In the genomic region with DNA sequence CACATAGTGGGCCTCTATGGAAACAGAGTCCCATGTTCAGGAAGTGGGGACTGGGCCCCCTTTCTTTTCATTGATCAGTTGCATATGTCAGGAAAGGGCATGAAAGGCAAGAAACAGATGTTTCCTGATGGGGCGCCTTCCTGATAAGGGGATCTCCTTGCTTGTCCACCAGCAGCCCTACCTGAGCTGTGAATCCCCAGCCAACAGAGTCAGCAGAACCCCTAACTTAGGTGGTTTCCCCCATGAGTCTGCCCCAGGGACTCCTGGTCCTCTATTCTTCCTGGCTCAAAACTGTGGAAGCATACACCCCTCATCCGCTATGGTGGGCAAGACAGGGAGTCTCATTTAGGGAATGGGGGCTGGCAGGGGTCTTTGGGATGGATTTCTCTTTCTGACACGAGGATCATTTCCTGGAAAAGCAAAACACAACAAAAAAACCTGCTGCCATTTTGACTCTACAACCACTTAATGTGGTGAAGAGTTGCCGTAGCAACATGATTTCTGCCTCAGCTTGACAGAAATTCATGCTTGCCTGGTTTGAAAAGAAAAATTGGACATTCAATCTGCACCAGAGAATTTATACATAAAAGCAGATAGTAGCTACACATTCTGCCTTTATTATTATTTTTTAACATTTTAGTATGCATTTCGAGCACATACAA, we compare ENCODE assay signal across 35 cellular contexts.
A peak's percentile ranks its signal among the peaks of the same experiment; 100 is the strongest.
DNase-seq lines count a peak whose midpoint lies in the region; ATAC-seq, FAIRE-seq and TF ChIP-seq lines count a peak whose summit lies in the region.
"Had no signal": no experiment of that assay in that cellular context is flagged by ENCODE, and none has a peak within 500 bp of the region (broad histone marks: within the 10 kb centered on the region; RNA-seq: fewer than 3 reads in every experiment).

No MANE protein-coding gene starts in this region.

- H3K4me1 ChIP-seq in BLaER1 treated with 17β-estradiol and CSF1 and Interleukin-3, amounts not matched to agents 10 nM and 100 nM = peaks cover 9 to 36% (median 30%) of the 10 kb centered on the region in 10 experiments; a peak in 18 of 20 replicates
- H3K4me1 ChIP-seq in HepG2 (ENCODE audit: insufficient read depth, low read length) = no peaks in the 10 kb centered on the region
- H3K4me1 ChIP-seq: colonic mucosa, gastroesophageal sphincter, lower lobe of right lung, parathyroid adenoma, upper lobe of left lung had no signal

- H2AFZ ChIP-seq in HepG2 (ENCODE audit: low read length) = no peak overlapping the region
- H2AFZ ChIP-seq: parathyroid adenoma had no signal

- POLR2A ChIA-PET in HepG2 (lab: Yijun Ruan, JAX) = no interaction called here
- POLR2A ChIA-PET in WTC11 (lab: Charles Lee) = interaction anchor here (0.5 kb wide), 1 partner anchor 457 kb away, joined by 3 read pairs; no protein-coding TSS in a partner anchor

- BruUV-seq in HepG2 (replicated peaks; lab: Mats Ljungman, UMichigan) = no TSS peak

- ATAC-seq in HG02852 (IDR thresholded peaks at IDR 0.05; ENCODE audit: unreplicated experiment) (peak; percentile 59), HepG2 (no peak), GM18867 (IDR thresholded peaks at IDR 0.05; ENCODE audit: unreplicated experiment) (no peak), WTC11 (no peak)
- ATAC-seq: gastroesophageal sphincter; lower lobe of right lung; natural killer cell treated with Interleukin-12 subunit alpha and Interleukin-12 subunit beta and Interleukin-15 and Interleukin-18, amount 100 ng/mL, for 72 hours; PC-3 had no signal

- H4K20me1 ChIP-seq in BLaER1 treated with 17β-estradiol and CSF1 and Interleukin-3, amounts not matched to agents 10 nM and 100 nM = no peaks in the 10 kb centered on the region
- H4K20me1 ChIP-seq in HepG2 (ENCODE audit: insufficient read depth, low read length) = no peaks in the 10 kb centered on the region

- no peak overlapping the region for H3K27ac ChIP-seq in BLaER1 treated with 17β-estradiol and CSF1 and Interleukin-3, amounts not matched to agents 10 nM and 100 nM
- H3K27ac ChIP-seq in HepG2 (ENCODE audit: extremely low read length, insufficient read depth, low read length) = no peak overlapping the region
- H3K27ac ChIP-seq: colonic mucosa, gastroesophageal sphincter, lower lobe of right lung, parathyroid adenoma, SK-N-MC, skin epidermis, upper lobe of left lung had no signal

- H3K4me3 Mint-ChIP-seq in endothelial cell (ENCODE audit: unreplicated experiment) = no peak overlapping the region
- no peak overlapping the region for H3K4me3 Mint-ChIP-seq in WTC11
- H3K4me3 Mint-ChIP-seq: activated naive CD8-positive, alpha-beta T cell treated with anti-CD3 and anti-CD28 coated beads for 36 hours; B cell; natural killer cell treated with Interleukin-12 subunit alpha and Interleukin-12 subunit beta and Interleukin-15 and Interleukin-18, amount 100 ng/mL, for 72 hours; stimulated activated naive B cell treated with anti-CD40 and anti-IgM and Interleukin-4, amounts not matched to agents 10 μg/mL and 1 μg/mL and 100 μg/mL, for 72 hours had no signal

- H3K36me3 ChIP-seq in BLaER1 treated with 17β-estradiol and CSF1 and Interleukin-3, amounts not matched to agents 10 nM and 100 nM = no peaks in the 10 kb centered on the region
- H3K36me3 ChIP-seq in HepG2 (replicated peaks in 1 of 2; ENCODE audit: control insufficient read depth in 1 of 2, insufficient read depth in 2 of 2, low read length in 2 of 2) = no peaks in the 10 kb centered on the region
- H3K36me3 ChIP-seq: colonic mucosa, gastroesophageal sphincter, lower lobe of right lung, upper lobe of left lung had no signal

- H3K27me3 Mint-ChIP-seq in endothelial cell (ENCODE audit: unreplicated experiment) (no peaks in the 10 kb centered on the region), WTC11 (ENCODE audit: low read depth) (peaks cover 8% of the 10 kb centered on the region; the same call in 1 of the 2 replicates)
- H3K27me3 Mint-ChIP-seq: activated naive CD8-positive, alpha-beta T cell treated with anti-CD3 and anti-CD28 coated beads for 36 hours; IgD-negative memory B cell had no signal

- TF ChIP-seq EP300 in HepG2 (IDR thresholded peaks at IDR 0.05; ENCODE audit: low read depth in 2 of 2, low read length in 2 of 2) (no peak), HepG2 (CRISPR knock-in tag; IDR thresholded peaks at IDR 0.05; ENCODE audit: borderline replicate concordance) (no peak)

- intact Hi-C loops in HepG2 (cut with micrococcal nuclease; ENCODE audit: unreplicated experiment) = no loop called here

- H3K27me3 ChIP-seq in BLaER1 treated with 17β-estradiol and CSF1 and Interleukin-3, amounts not matched to agents 10 nM and 100 nM = no peaks in the 10 kb centered on the region
- 0 out of 5 replicates have a peak, but pooled peaks cover 0 to 6% of the 10 kb centered on the region in 2 experiments for H3K27me3 ChIP-seq in HepG2 (ENCODE audit: control insufficient read depth in 1 of 2, insufficient read depth in 2 of 2, low read length in 2 of 2)
- H3K27me3 ChIP-seq: colonic mucosa, gastroesophageal sphincter, upper lobe of left lung had no signal

- H3K9me3 Mint-ChIP-seq in endothelial cell (ENCODE audit: unreplicated experiment) (no peaks in the 10 kb centered on the region), WTC11 (no peaks in the 10 kb centered on the region)
- H3K9me3 Mint-ChIP-seq: activated naive CD8-positive, alpha-beta T cell treated with anti-CD3 and anti-CD28 coated beads for 36 hours; IgD-negative memory B cell; natural killer cell treated with Interleukin-12 subunit alpha and Interleukin-12 subunit beta and Interleukin-15 and Interleukin-18, amount 100 ng/mL, for 72 hours; stimulated activated naive B cell treated with anti-CD40 and anti-IgM and Interleukin-4, amounts not matched to agents 10 μg/mL and 1 μg/mL and 100 μg/mL, for 72 hours had no signal

- peak overlapping the region in 8 of 11 experiments; percentile 51 to 87 (median 72); a peak in 17 of 22 replicates for H3K4me2 ChIP-seq in BLaER1 treated with 17β-estradiol and CSF1 and Interleukin-3, amounts not matched to agents 10 nM and 100 nM
- H3K4me2 ChIP-seq in HepG2 (ENCODE audit: low read depth, low read length) = no peak overlapping the region

- H3K79me2 ChIP-seq in HepG2 (ENCODE audit: insufficient read depth, low read length) = no peaks in the 10 kb centered on the region
- H3K79me2 ChIP-seq: parathyroid adenoma had no signal

- no peak overlapping the region for H3K9ac ChIP-seq in BLaER1 treated with 17β-estradiol and CSF1 and Interleukin-3, amounts not matched to agents 10 nM and 100 nM
- H3K9ac ChIP-seq in HepG2 (ENCODE audit: insufficient read depth, low read depth, low read length) = no peak overlapping the region
- H3K9ac ChIP-seq: parathyroid adenoma had no signal

- CTCF ChIA-PET in HepG2 (lab: Yijun Ruan, JAX; ENCODE audit: low intra/inter-chr PET ratio, low total read pairs) = no interaction called here
- CTCF ChIA-PET in WTC11 (lab: Charles Lee) = no interaction called here

- TF ChIP-seq POLR2A in HepG2 (IDR thresholded peaks at IDR 0.05; ENCODE audit: insufficient read depth in 1 of 2, low read depth in 2 of 2, low read length in 2 of 2) = no peak

- no peak for TF ChIP-seq CTCF in GM13977 (IDR thresholded peaks at IDR 0.05; ENCODE audit: extremely low read depth, insufficient read depth, missing control alignments)
- no peak for TF ChIP-seq CTCF in endothelial cell (IDR thresholded peaks at IDR 0.05; ENCODE audit: unreplicated experiment)
- no peak for TF ChIP-seq CTCF in HepG2 (CRISPR knock-in tag; IDR thresholded peaks at IDR 0.05)
- no peak for TF ChIP-seq CTCF in WTC11 (IDR thresholded peaks at IDR 0.05)

- H3K36me3 Mint-ChIP-seq in endothelial cell (ENCODE audit: low read depth, unreplicated experiment) (no peaks in the 10 kb centered on the region), WTC11 (no peaks in the 10 kb centered on the region)
- H3K36me3 Mint-ChIP-seq: activated naive CD8-positive, alpha-beta T cell treated with anti-CD3 and anti-CD28 coated beads for 36 hours; natural killer cell treated with Interleukin-12 subunit alpha and Interleukin-12 subunit beta and Interleukin-15 and Interleukin-18, amount 100 ng/mL, for 72 hours; stimulated activated naive B cell treated with anti-CD40 and anti-IgM and Interleukin-4, amounts not matched to agents 10 μg/mL and 1 μg/mL and 100 μg/mL, for 72 hours had no signal

- in situ Hi-C loops in GM13977 (cut with MboI; ENCODE audit: low pct_unique_long_range_greater_than_20kb, low sequenced_read_pairs, unreplicated experiment) = no loop called here
- in situ Hi-C loops in HepG2 (cut with HindIII; ENCODE audit: extremely low pct_ligation_motif_present, low pct_unique_long_range_greater_than_20kb) = no loop called here

- peak overlapping the region; percentile 94 for H3K27ac Mint-ChIP-seq in endothelial cell (ENCODE audit: unreplicated experiment)
- H3K27ac Mint-ChIP-seq in WTC11 = no peak overlapping the region
- H3K27ac Mint-ChIP-seq: activated naive CD8-positive, alpha-beta T cell treated with anti-CD3 and anti-CD28 coated beads for 36 hours; B cell; IgD-negative memory B cell; natural killer cell treated with Interleukin-12 subunit alpha and Interleukin-12 subunit beta and Interleukin-15 and Interleukin-18, amount 100 ng/mL, for 72 hours; stimulated activated naive B cell treated with anti-CD40 and anti-IgM and Interleukin-4, amounts not matched to agents 10 μg/mL and 1 μg/mL and 100 μg/mL, for 72 hours had no signal

- H3K4me1 Mint-ChIP-seq in endothelial cell (ENCODE audit: unreplicated experiment) = peaks cover 45% of the 10 kb centered on the region
- peaks cover 3% of the 10 kb centered on the region; the same call in 1 of the 2 replicates for H3K4me1 Mint-ChIP-seq in WTC11
- H3K4me1 Mint-ChIP-seq: activated naive CD8-positive, alpha-beta T cell treated with anti-CD3 and anti-CD28 coated beads for 36 hours had no signal

- no peak for TF ChIP-seq RAD21 in HepG2 (CRISPR knock-in tag; IDR thresholded peaks at IDR 0.05)

- FAIRE-seq in HepG2 (lab: Jason Lieb, UNC) = no peak

- DNase-seq in GM13977 (ENCODE audit: low spot score) = peak; percentile 21
- DNase-seq in endothelial cell (ENCODE audit: low spot score) = peak; percentile 17
- no peak for DNase-seq in HepG2 (ENCODE audit: low spot score)
- DNase-seq in WTC11 (ENCODE audit: low spot score) = no peak
- no peak for DNase-seq in RPMI8226
- DNase-seq: ACHN; activated CD4-positive, alpha-beta T cell treated with anti-CD3 and anti-CD28 coated beads, Interleukin-2, amount 50 U/mL, for 1 hour; activated CD4-positive, CD25-positive, alpha-beta regulatory T cell; activated effector memory CD4-positive, alpha-beta T cell treated with anti-CD3 and anti-CD28 coated beads, Interleukin-2, amount 50 U/mL, for 16 hours; activated naive CD8-positive, alpha-beta T cell treated with anti-CD3 and anti-CD28 coated beads for 36 hours; activated T-cell treated with anti-CD3 and anti-CD28 coated beads, Interleukin-2, amount 50 U/mL, for 1 hour; anterior cingulate cortex; colonic mucosa; effector CD4-positive, alpha-beta T cell; GF-D8; GOT3; lower lobe of right lung; NCI-H1092; NCI-H1694; NCI-H526; PC-3; stimulated activated naive B cell treated with anti-CD40 and anti-IgM and Interleukin-4, amounts not matched to agents 10 μg/mL and 1 μg/mL and 100 μg/mL, for 72 hours; substantia nigra; T-helper 1 cell; upper lobe of left lung had no signal

- peaks cover 0 to 11% (median 5%) of the 10 kb centered on the region in 11 experiments; a peak in 10 of 22 replicates for H3K9me3 ChIP-seq in BLaER1 treated with 17β-estradiol and CSF1 and Interleukin-3, amounts not matched to agents 10 nM and 100 nM (replicated peaks in 1 of 11)
- no peaks in the 10 kb centered on the region for H3K9me3 ChIP-seq in HepG2 (ENCODE audit: low read length)
- H3K9me3 ChIP-seq: colonic mucosa, gastroesophageal sphincter, lower lobe of right lung, upper lobe of left lung had no signal

- no peak overlapping the region for H3K4me3 ChIP-seq in BLaER1 treated with 17β-estradiol and CSF1 and Interleukin-3, amounts not matched to agents 10 nM and 100 nM
- H3K4me3 ChIP-seq in HepG2 (replicated peaks in 1 of 3; ENCODE audit: insufficient read depth in 1 of 3, low read depth in 2 of 3, low read length in 3 of 3) = no peak overlapping the region
- H3K4me3 ChIP-seq: colonic mucosa, gastroesophageal sphincter, lower lobe of right lung, SK-N-MC, skin epidermis, upper lobe of left lung had no signal

- WGBS in HepG2 (ENCODE audit: low lambda C conversion rate) = 53% methylated on average over 5 of the region's 5 CpGs

Comparison
In these comparisons a context has a peak if more than half of its experiments do, and no peak if none do; other contexts are left out.
1. DNase-seq: peak in GM13977 (single experiment) and endothelial cell (single experiment); none in HepG2 (single experiment), WTC11 (single experiment) and RPMI8226 (single experiment).